Comparison of ENCODE assay signal across 29 cellular contexts in genomic region chr4:85986266-85986665, GRCh38.
"Had no signal": no experiment of that assay in that cellular context is flagged by ENCODE, and none has a peak within 500 bp of the region (broad histone marks: within the 10 kb centered on the region; RNA-seq: fewer than 3 reads in every experiment).

No MANE protein-coding gene starts in this region.

- H3K27me3 ChIP-seq: MG63, Peyer's patch had no signal

- H3K27ac ChIP-seq: Peyer's patch, WERI-Rb-1 had no signal

- H3K4me1 ChIP-seq: Peyer's patch had no signal

- H3K9me3 ChIP-seq: MG63, Peyer's patch had no signal

- H3K36me3 ChIP-seq: MG63, Peyer's patch, WERI-Rb-1 had no signal

- H3K4me3 ChIP-seq: MG63, Peyer's patch had no signal

- DNase-seq: activated CD4-positive, alpha-beta memory T cell treated with anti-CD3 and anti-CD28 coated beads, Interleukin-2, amount 10 ng/mL, durations not matched to agents 7 days and 5 days; activated CD4-positive, alpha-beta T cell treated with anti-CD3 and anti-CD28 coated beads for 1 hour; activated CD4-positive, alpha-beta T cell treated with anti-CD3 and anti-CD28 coated beads for 48 hours; activated CD4-positive, CD25-positive, alpha-beta regulatory T cell; activated CD8-positive, alpha-beta memory T cell treated with anti-CD3 and anti-CD28 coated beads for 24 hours; activated CD8-positive, alpha-beta memory T cell treated with anti-CD3 and anti-CD28 coated beads, Interleukin-2, amount 10 ng/mL, durations not matched to agents 7 days and 5 days; activated CD8-positive, alpha-beta memory T cell treated with anti-CD3 and anti-CD28 coated beads, Interleukin-2, amount 50 U/mL, for 48 hours; activated effector memory CD4-positive, alpha-beta T cell treated with Interleukin-2 at 50 U/mL for 16 hours; activated naive CD4-positive, alpha-beta T cell treated with anti-CD3 and anti-CD28 coated beads, Interleukin-2, amount 10 ng/mL, durations not matched to agents 7 days and 5 days; activated naive CD8-positive, alpha-beta T cell treated with anti-CD3 and anti-CD28 coated beads, Interleukin-2, amount 50 U/mL, for 24 hours; activated T-cell treated with anti-CD3 and anti-CD28 coated beads, Interleukin-2, amount 50 U/mL, for 48 hours; amniotic stem cell; aorta; Karpas-422; KBM-7; MG63; MV-4-11; NCI-H1092; NCI-H1436 treated with DMSO at 0.1 percent for 48 hours; NCI-H1694 treated with DMSO at 0.1 percent for 48 hours; NCI-H2029; NCI-H345; NCI-H524 treated with DMSO at 0.1 percent for 48 hours; Peyer's patch; RPMI8226; SHP77 treated with DMSO at 0.1 percent for 48 hours; T1000; WERI-Rb-1 had no signal

- ATAC-seq: activated CD8-positive, alpha-beta memory T cell treated with anti-CD3 and anti-CD28 coated beads, Interleukin-2, amount 10 ng/mL, durations not matched to agents 7 days and 5 days; activated naive CD8-positive, alpha-beta T cell treated with anti-CD3 and anti-CD28 coated beads, Interleukin-2, amount 50 U/mL, for 24 hours; SK-N-SH treated with all-trans-retinoic acid at 6 μM for 48 hours had no signal
